ENCODE assay signal across 25 cellular contexts in the genomic region with DNA sequence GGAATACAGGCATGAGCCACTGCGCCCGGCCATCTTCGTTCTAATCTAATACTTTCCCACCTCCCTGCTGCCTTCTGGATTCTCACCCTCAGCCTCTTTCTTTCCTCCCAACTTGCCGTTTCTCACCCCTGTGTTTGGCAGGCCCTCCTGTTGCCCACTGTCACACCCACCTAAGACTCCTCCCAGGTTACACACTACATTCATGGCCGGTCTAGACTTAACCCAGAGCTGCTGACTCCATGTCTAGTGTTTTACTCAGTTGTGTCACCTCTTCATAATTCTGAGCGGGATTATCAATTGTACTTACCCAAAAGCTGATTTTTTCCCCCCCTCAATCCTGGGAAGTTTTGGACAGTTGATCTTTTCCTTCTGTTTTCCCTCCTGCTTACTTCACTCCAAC.
A peak's percentile ranks its signal among the peaks of the same experiment; 100 is the strongest.
DNase-seq lines count a peak whose midpoint lies in the region; ATAC-seq and TF ChIP-seq lines count a peak whose summit lies in the region.
"Had no signal": no experiment of that assay in that cellular context is flagged by ENCODE, and none has a peak within 500 bp of the region (broad histone marks: within the 10 kb centered on the region; RNA-seq: fewer than 3 reads in every experiment).

No MANE protein-coding gene starts in this region.

- TF ChIP-seq POLR2A in uterus (IDR thresholded peaks at IDR 0.05): no peak

- no peaks in the 10 kb centered on the region for H3K9me3 ChIP-seq in OCI-LY3 (ENCODE audit: insufficient read depth, low read length)
- H3K9me3 ChIP-seq in osteoblast (ENCODE audit: low read depth, low read length): no peaks in the 10 kb centered on the region
- no peaks in the 10 kb centered on the region for H3K9me3 ChIP-seq in uterus
- H3K9me3 ChIP-seq: MG63, neutrophil, sigmoid colon had no signal

- peak overlapping the region; percentile 38 for H3K27ac ChIP-seq in ACC112 (ENCODE audit: low read depth, low read length)
- H3K27ac ChIP-seq in OCI-LY3 (ENCODE audit: low read length): no peak overlapping the region
- peak overlapping the region; percentile 46 for H3K27ac ChIP-seq in osteoblast (ENCODE audit: low read depth, low read length)
- H3K27ac ChIP-seq in uterus: no peak overlapping the region
- H3K27ac ChIP-seq: brain microvascular endothelial cell, neutrophil had no signal

- intact Hi-C loops in uterus (cut with DNase I; ENCODE audit: low total_unique reads): no loop called here

- no peak for ATAC-seq in GM21447 (IDR thresholded peaks at IDR 0.05; ENCODE audit: unreplicated experiment)
- ATAC-seq: left lobe of liver, PC-3, T-helper 17 cell had no signal

- H3K4me2 ChIP-seq in OCI-LY3 (ENCODE audit: low read length) (peak overlapping the region; percentile 34), osteoblast (ENCODE audit: insufficient read depth, low read length) (no peak overlapping the region)

- H3K4me1 ChIP-seq in ACC112 (ENCODE audit: control insufficient read depth, insufficient read depth, low read length, unreplicated experiment) (peaks cover 6% of the 10 kb centered on the region), OCI-LY3 (ENCODE audit: low read length) (peaks cover 13% of the 10 kb centered on the region), osteoblast (ENCODE audit: insufficient read depth, low read length) (peaks cover 6% of the 10 kb centered on the region), uterus (no peaks in the 10 kb centered on the region)

- H3K9ac ChIP-seq in OCI-LY3 (ENCODE audit: low read length): no peak overlapping the region

- no peaks in the 10 kb centered on the region for H3K27me3 ChIP-seq in ACC112 (ENCODE audit: insufficient read depth, low read length)
- H3K27me3 ChIP-seq in OCI-LY3 (ENCODE audit: low read depth, low read length): no peaks in the 10 kb centered on the region
- H3K27me3 ChIP-seq in osteoblast (ENCODE audit: insufficient read depth, low read length): no peaks in the 10 kb centered on the region
- no peaks in the 10 kb centered on the region for H3K27me3 ChIP-seq in uterus
- H3K27me3 ChIP-seq: brain microvascular endothelial cell, MG63, sigmoid colon had no signal

- H2AFZ ChIP-seq in ACC112 (ENCODE audit: low read length, unreplicated experiment): no peak overlapping the region
- no peak overlapping the region for H2AFZ ChIP-seq in OCI-LY3 (ENCODE audit: low read depth, low read length)
- peak overlapping the region; percentile 42 for H2AFZ ChIP-seq in osteoblast (ENCODE audit: low read length)

- TF ChIP-seq CTCF in OCI-LY3 (IDR thresholded peaks at IDR 0.05; ENCODE audit: low read depth, low read length) (no peak), epithelial cell of esophagus (IDR thresholded peaks at IDR 0.05; ENCODE audit: insufficient read depth, low read depth, low read length, missing control alignments) (no peak), osteoblast (IDR thresholded peaks at IDR 0.05; ENCODE audit: extremely low read depth, low read depth, low read length) (no peak), uterus (IDR thresholded peaks at IDR 0.05) (no peak)

- H3K79me2 ChIP-seq in ACC112 (ENCODE audit: control insufficient read depth, insufficient read depth, low read length, unreplicated experiment): no peaks in the 10 kb centered on the region
- H3K79me2 ChIP-seq in OCI-LY3 (ENCODE audit: low read length): no peaks in the 10 kb centered on the region
- no peaks in the 10 kb centered on the region for H3K79me2 ChIP-seq in osteoblast (ENCODE audit: insufficient read depth, low read length)

- DNase-seq in epithelial cell of esophagus (ENCODE audit: low read depth): peak; percentile 4
- no peak for DNase-seq in osteoblast (ENCODE audit: insufficient read length, low spot score, missing footprints)
- DNase-seq in uterus: no peak
- no peak for DNase-seq in DMS79 treated with DMSO at 0.1 percent for 48 hours (lab: John Stamatoyannopoulos, UW)
- DNase-seq: ACHN; activated CD4-positive, alpha-beta memory T cell treated with anti-CD3 and anti-CD28 coated beads, Interleukin-2, amount 10 ng/mL, durations not matched to agents 7 days and 5 days; activated CD4-positive, CD25-positive, alpha-beta regulatory T cell treated with anti-CD3 and anti-CD28 coated beads, Interleukin-2, amount 50 U/mL, for 72 hours; activated CD8-positive, alpha-beta memory T cell treated with anti-CD3 and anti-CD28 coated beads, Interleukin-2, amount 50 U/mL, for 4 hours; activated naive CD4-positive, alpha-beta T cell treated with Interleukin-2 at 50 U/mL for 16 hours; CD4-positive, alpha-beta memory T cell; KBM-7; MG63; NCI-H1105 treated with DMSO at 0.1 percent for 48 hours; NCI-H2029; NCI-H526; PC-3; sigmoid colon; stimulated activated CD4-positive, alpha-beta T cell treated with anti-CD3 and anti-CD28 coated beads, Interleukin-4, amount 100 ng/mL, for 24 hours; T-helper 17 cell had no signal

- H4K20me1 ChIP-seq in OCI-LY3 (ENCODE audit: insufficient read depth, low read length) (no peaks in the 10 kb centered on the region), osteoblast (ENCODE audit: insufficient read depth, low read length) (no peaks in the 10 kb centered on the region)

- H3K36me3 ChIP-seq in ACC112 (ENCODE audit: insufficient read depth, low read length) (no peaks in the 10 kb centered on the region), OCI-LY3 (replicated peaks; ENCODE audit: low read depth, low read length) (no peaks in the 10 kb centered on the region), osteoblast (ENCODE audit: insufficient read depth, low read length) (no peaks in the 10 kb centered on the region), uterus (no peaks in the 10 kb centered on the region)
- H3K36me3 ChIP-seq: brain microvascular endothelial cell, MG63, neutrophil, sigmoid colon had no signal

- H3K4me3 ChIP-seq in ACC112 (ENCODE audit: low read depth, low read length): no peak overlapping the region
- H3K4me3 ChIP-seq in OCI-LY3 (ENCODE audit: low read length): no peak overlapping the region
- no peak overlapping the region for H3K4me3 ChIP-seq in epithelial cell of esophagus (ENCODE audit: low read length)
- no peak overlapping the region for H3K4me3 ChIP-seq in osteoblast (ENCODE audit: insufficient read depth, low read length)
- no peak overlapping the region for H3K4me3 ChIP-seq in uterus
- H3K4me3 ChIP-seq: MG63, sigmoid colon had no signal

Comparison
In these comparisons a context has a peak if more than half of its experiments do, and no peak if none do; other contexts are left out.
1. H3K27ac ChIP-seq: peak in ACC112 (single experiment) and osteoblast (single experiment); none in OCI-LY3 (single experiment) and uterus (0 of 2).